In genomic region chr19:12940897-12941296, GRCh38 we compare ENCODE assay signal across 8 cellular contexts. TPM values are rescaled to one million over a fixed set of nuclear protein-coding genes. Genes with fewer than 3 reads are reported as not detected.
DNase-seq lines count a peak whose midpoint lies in the region; ATAC-seq, FAIRE-seq and TF ChIP-seq lines count a peak whose summit lies in the region.

No MANE protein-coding gene starts in this region.

- H4K8ac ChIP-seq in IMR-90 (ENCODE audit: low read depth in 2 of 2, low read length in 2 of 2) = no peak overlapping the region

- peaks cover 0 to 2% (median 1%) of the 10 kb centered on the region in 3 donors for H3K27me3 Mint-ChIP-seq in CD14-positive monocyte (ENCODE audit: low read depth in 3 of 3)
- H3K27me3 Mint-ChIP-seq in naive thymus-derived CD4-positive, alpha-beta T cell = peaks cover 0 to 3% (median 0%) of the 10 kb centered on the region in 5 donors

- H3K27me3 ChIP-seq in IMR-90 (ENCODE audit: control insufficient read depth, insufficient read depth, low read length) = no peaks in the 10 kb centered on the region
- no peaks in the 10 kb centered on the region for H3K27me3 ChIP-seq in K562 (ENCODE audit: control insufficient read depth in 2 of 2, insufficient read depth in 2 of 2, low read length in 2 of 2)
- H3K27me3 ChIP-seq in naive thymus-derived CD4-positive, alpha-beta T cell (ENCODE audit: control insufficient read depth in 2 of 2, insufficient read depth in 2 of 2, low read length in 2 of 2) = no peaks in the 10 kb centered on the region

- no peak overlapping the region for H3K4ac ChIP-seq in IMR-90 (ENCODE audit: low read depth, low read length)

- POLR2A ChIA-PET in IMR-90 (lab: Charles Lee; ENCODE audit: unreplicated experiment) = no interaction called here
- POLR2A ChIA-PET in K562 (lab: Yijun Ruan, JAX) = interaction anchor here (0.7 kb wide), 1 partner anchor 20 kb away, joined by 5 read pairs; no protein-coding TSS in a partner anchor
- POLR2A ChIA-PET in naive thymus-derived CD4-positive, alpha-beta T cell (lab: Charles Lee) = interaction anchor here (0.5 to 2.0 kb wide), 5 partner anchors 16 to 211 kb away, joined by 3 to 6 read pairs (median 5); partner anchors contain the start of genes GADD45GIP1, GCDH and SYCE2

- H3K27ac Mint-ChIP-seq in CD14-positive monocyte = peak overlapping the region in 5 of 7 donors; percentile 40 to 97 (median 65)
- H3K27ac Mint-ChIP-seq in naive thymus-derived CD4-positive, alpha-beta T cell = peak overlapping the region in 7 of 9 donors; percentile 21 to 96 (median 52)

- no peak overlapping the region for H2BK15ac ChIP-seq in IMR-90 (ENCODE audit: low read depth, low read length)

- DNase-seq in CD14-positive monocyte (ENCODE audit: low spot score) (no peak), IMR-90 (no peak), K562 (ENCODE audit: extremely low read depth in 1 of 4, low spot score in 3 of 4) (no peak), AG08396 (ENCODE audit: low spot score) (no peak), cortex of kidney (lab: John Stamatoyannopoulos, UW) (no peak), left colon (no peak)
- DNase-seq in naive thymus-derived CD4-positive, alpha-beta T cell = no peak

- CTCF ChIA-PET in IMR-90 (lab: Yijun Ruan, JAX) (no interaction called here), K562 (lab: Yijun Ruan, JAX; ENCODE audit: low intra/inter-chr PET ratio) (no interaction called here)
- CTCF ChIA-PET in naive thymus-derived CD4-positive, alpha-beta T cell (lab: Charles Lee) = interaction anchor here (0.5 kb wide), 1 partner anchor 230 kb away, joined by 3 read pairs; no protein-coding TSS in a partner anchor

- H3K4me1 ChIP-seq in IMR-90 (ENCODE audit: control insufficient read depth, insufficient read depth, low read length) (peaks cover 15% of the 10 kb centered on the region), K562 (replicated peaks in 1 of 2; ENCODE audit: control insufficient read depth in 2 of 2, insufficient read depth in 2 of 2, low read length in 2 of 2) (peaks cover 27 to 44% of the 10 kb centered on the region in 2 experiments)
- peaks cover 45 to 46% of the 10 kb centered on the region in 2 donors for H3K4me1 ChIP-seq in naive thymus-derived CD4-positive, alpha-beta T cell (ENCODE audit: control insufficient read depth in 2 of 2, insufficient read depth in 2 of 2, low read length in 2 of 2)

- intact Hi-C loops in CD14-positive monocyte (cut with micrococcal nuclease) (no loop called here), IMR-90 (cut with micrococcal nuclease) (no loop called here), K562 (cut with micrococcal nuclease) (no loop called here), left colon (cut with DNase I, micrococcal nuclease) (no loop called here)
- intact Hi-C loops in naive thymus-derived CD4-positive, alpha-beta T cell (cut with micrococcal nuclease) = no loop called here

- in situ Hi-C loops in IMR-90 (cut with MboI; ENCODE audit: low sequenced_read_pairs) (no loop called here), K562 (cut with MboI) (no loop called here)

- H3K9ac ChIP-seq in IMR-90 (ENCODE audit: low read depth, low read length) (peak overlapping the region; percentile 5; the same call in 1 of the 2 replicates), K562 (ENCODE audit: insufficient read depth in 1 of 2, low read depth in 2 of 2, low read length in 2 of 2) (peak overlapping the region in 1 of 2 experiments; percentile 83; a peak in 1 of 4 replicates)

- TF ChIP-seq RAD21 in IMR-90 (IDR thresholded peaks at IDR 0.05; ENCODE audit: low read length) (no peak), K562 (CRISPR knock-in tag; conservative IDR thresholded peaks at IDR 0.05 in 1 of 2, IDR thresholded peaks at IDR 0.05 in 1 of 2) (no peak)

- no peak overlapping the region for H2AK9ac ChIP-seq in IMR-90 (replicated peaks; ENCODE audit: low read depth, low read length, poor library complexity)

- H3K9me3 Mint-ChIP-seq in CD14-positive monocyte = no peaks in the 10 kb centered on the region
- H3K9me3 Mint-ChIP-seq in naive thymus-derived CD4-positive, alpha-beta T cell = peaks cover 0 to 8% (median 0%) of the 10 kb centered on the region in 11 donors

- H3K4me3 ChIP-seq in IMR-90 (ENCODE audit: insufficient read depth, low read depth, low read length) = no peak overlapping the region
- H3K4me3 ChIP-seq in K562 = no peak overlapping the region
- no peak overlapping the region for H3K4me3 ChIP-seq in naive thymus-derived CD4-positive, alpha-beta T cell (ENCODE audit: low read length)

- H3K14ac ChIP-seq in IMR-90 (replicated peaks; ENCODE audit: low read depth, low read length) = peak overlapping the region; percentile 9; the same call in 1 of the 2 replicates

- no peak for TF ChIP-seq EP300 in K562 (IDR thresholded peaks at IDR 0.05; ENCODE audit: low read length)

- no peaks in the 10 kb centered on the region for H3K9me3 ChIP-seq in IMR-90 (ENCODE audit: control insufficient read depth, insufficient read depth, low read length)
- no peaks in the 10 kb centered on the region for H3K9me3 ChIP-seq in K562 (replicated peaks; ENCODE audit: control insufficient read depth, insufficient read depth, low read depth, low read length)
- H3K9me3 ChIP-seq in naive thymus-derived CD4-positive, alpha-beta T cell (ENCODE audit: control insufficient read depth in 2 of 3, low read length in 3 of 3) = no peaks in the 10 kb centered on the region

- no peak overlapping the region for H2AFZ ChIP-seq in IMR-90 (replicated peaks; ENCODE audit: low read length, poor library complexity)
- H2AFZ ChIP-seq in K562 (ENCODE audit: low read depth, low read length) = no peak overlapping the region

- H3K36me3 ChIP-seq in IMR-90 (ENCODE audit: control insufficient read depth, insufficient read depth, low read length) = peaks cover 48% of the 10 kb centered on the region
- H3K36me3 ChIP-seq in K562 (ENCODE audit: control insufficient read depth, insufficient read depth, low read length) = peaks cover 61% of the 10 kb centered on the region
- peaks cover 19 to 63% (median 33%) of the 10 kb centered on the region in 3 experiments for H3K36me3 ChIP-seq in naive thymus-derived CD4-positive, alpha-beta T cell (ENCODE audit: control insufficient read depth in 2 of 3, insufficient read depth in 3 of 3, low read length in 3 of 3)

- no peak overlapping the region for H4K5ac ChIP-seq in IMR-90 (ENCODE audit: low read depth, low read length)

- peak overlapping the region; percentile 10 for H2BK5ac ChIP-seq in IMR-90 (ENCODE audit: low read depth, low read length, poor library complexity, severe bottlenecking)

- H2BK20ac ChIP-seq in IMR-90 (ENCODE audit: low read depth, low read length) = no peak overlapping the region

- TF ChIP-seq CTCF in CD14-positive monocyte (IDR thresholded peaks at IDR 0.05) (no peak), IMR-90 (conservative IDR thresholded peaks at IDR 0.05; ENCODE audit: low read depth, low read length) (no peak), K562 (IDR thresholded peaks at IDR 0.05 in 2 of 3, conservative IDR thresholded peaks at IDR 0.05 in 1 of 3; ENCODE audit: insufficient read depth in 2 of 3, low read depth in 1 of 3, low read length in 3 of 3) (no peak)

- BruUV-seq in IMR-90 (replicated peaks; lab: Mats Ljungman, UMichigan) (no TSS peak), K562 (replicated peaks; lab: Mats Ljungman, UMichigan) (no TSS peak)

- H3K27ac ChIP-seq in IMR-90 (ENCODE audit: insufficient read depth, low read length) = no peak overlapping the region
- peak overlapping the region; percentile 60; the same call in 1 of the 3 replicates for H3K27ac ChIP-seq in K562 (ENCODE audit: extremely low read depth, low read depth, low read length)
- peak overlapping the region; percentile 94 for H3K27ac ChIP-seq in naive thymus-derived CD4-positive, alpha-beta T cell (ENCODE audit: low read depth, low read length)

- no peak overlapping the region for H2AK5ac ChIP-seq in IMR-90 (ENCODE audit: low read depth, low read length)

- no peak overlapping the region for H4K91ac ChIP-seq in IMR-90 (ENCODE audit: insufficient read depth, low read depth, low read length)

- H4K20me1 ChIP-seq in IMR-90 (ENCODE audit: insufficient read depth, low read length) = peaks cover 68% of the 10 kb centered on the region
- H4K20me1 ChIP-seq in K562 (replicated peaks; ENCODE audit: control insufficient read depth, insufficient read depth, low read length) = peaks cover 31% of the 10 kb centered on the region

- peaks cover 61% of the 10 kb centered on the region for H3K4me1 Mint-ChIP-seq in CD14-positive monocyte
- H3K4me1 Mint-ChIP-seq in naive thymus-derived CD4-positive, alpha-beta T cell = peaks cover 40 to 80% (median 65%) of the 10 kb centered on the region in 7 donors

- H3K4me3 Mint-ChIP-seq in CD14-positive monocyte = peak overlapping the region in 1 of 2 donors; percentile 99
- H3K4me3 Mint-ChIP-seq in naive thymus-derived CD4-positive, alpha-beta T cell = peak overlapping the region in 9 of 10 donors; percentile 45 to 99 (median 78)

- WGBS in IMR-90 (ENCODE audit: extremely low coverage in 2 of 2, insufficient read length in 1 of 2), 2 experiments = no CpG with 5 or more reads among the region's 2 CpGs
- 82% methylated on average over 2 of the region's 2 CpGs for WGBS in K562 (ENCODE audit: insufficient coverage, low coverage, missing lambda C conversion rate)

- H3K56ac ChIP-seq in IMR-90 (ENCODE audit: extremely low read depth, insufficient read depth, low read length) = no peak overlapping the region

- H3K9me1 ChIP-seq in IMR-90 (ENCODE audit: insufficient read depth, low read length) (peaks cover 15% of the 10 kb centered on the region), K562 (ENCODE audit: control insufficient read depth, insufficient read depth, low read length) (peaks cover 8% of the 10 kb centered on the region)

- TF ChIP-seq POLR2A in IMR-90 (IDR thresholded peaks at IDR 0.05; ENCODE audit: low read depth, low read length) (no peak), K562 (conservative IDR thresholded peaks at IDR 0.05) (no peak)

- H3K4me2 ChIP-seq in IMR-90 (ENCODE audit: low read depth, low read length) = no peak overlapping the region
- H3K4me2 ChIP-seq in K562 (ENCODE audit: insufficient read depth, low read length) = peak overlapping the region; percentile 98

- 0 out of 2 replicates have a peak overlapping the region, but pooled peaks have one; percentile 89 for H3K23ac ChIP-seq in IMR-90 (ENCODE audit: low read depth, low read length)

- ATAC-seq in IMR-90 (ENCODE audit: low read depth) = no peak
- ATAC-seq in K562 = no peak
- no peak for ATAC-seq in naive thymus-derived CD4-positive, alpha-beta T cell
- ATAC-seq in HG03432 (IDR thresholded peaks at IDR 0.05; ENCODE audit: unreplicated experiment) = no peak
- ATAC-seq in left colon = no peak

- peaks cover 47 to 50% of the 10 kb centered on the region in 2 donors for H3K36me3 Mint-ChIP-seq in CD14-positive monocyte
- peaks cover 7 to 52% (median 33%) of the 10 kb centered on the region in 5 donors for H3K36me3 Mint-ChIP-seq in naive thymus-derived CD4-positive, alpha-beta T cell

- no peak overlapping the region for H3K18ac ChIP-seq in IMR-90 (ENCODE audit: low read depth, low read length)

- dilution Hi-C loops in IMR-90 (cut with HindIII; ENCODE audit: low sequenced_read_pairs, unreplicated experiment) = no loop called here

- peaks cover 54% of the 10 kb centered on the region for H3K79me2 ChIP-seq in K562 (ENCODE audit: control insufficient read depth, insufficient read depth, low read length)

- no peak overlapping the region for H2BK120ac ChIP-seq in IMR-90 (ENCODE audit: low read depth, low read length)

- no peak for FAIRE-seq in K562 (lab: Jason Lieb, UNC)

- peaks cover 5 to 55% of the 10 kb centered on the region in 2 experiments; a peak in 3 of 4 replicates for H3K79me1 ChIP-seq in IMR-90 (ENCODE audit: low read depth in 1 of 2, low read length in 2 of 2)

RNA-seq across cellular contexts. Expression of gene CALR, which starts 2.5 kb away (rescaled TPM):
- polyA plus RNA-seq in CD14-positive monocyte (100 to 1,000 TPM; 109 to 133 TPM), IMR-90 (2012; rRNA removed) (1,894 and 1,932 TPM in 2 replicates), K562 (2011; rRNA removed) (628 and 644 TPM in 2 replicates), K562 (2014; fragmentation: Illumina TruSeq; extraction: Trizol) (643 and 731 TPM in 2 replicates), K562 (2014; fragmentation: Nextera tagmentation; extraction: Ambion mirVana) (100 to 1,000 TPM; 126 to 147 TPM), K562 (2014; rRNA removed) (642 and 658 TPM in 2 replicates)
- total RNA-seq in IMR-90 (2012; rRNA removed) (3,245 and 3,358 TPM in 2 replicates), K562 (2014; rRNA removed) (673 and 912 TPM in 2 replicates), K562 (2014; rRNA removed; fragmentation: Illumina TruSeq; extraction: Trizol) (473 and 509 TPM in 2 replicates), K562 (2015; rRNA removed; fragmentation: Illumina TruSeq; extraction: Trizol) (794 and 811 TPM in 2 replicates), K562 (2021) (730 and 790 TPM in 2 replicates), left colon (100 to 1,000 TPM; 550 to 739 TPM)
- 1,040 and 4,080 TPM in 2 replicates for polyA plus RNA-seq in IMR-90 (2012; cell fraction: cytosol; rRNA removed)
- 541 and 964 TPM in 2 replicates for polyA plus RNA-seq in IMR-90 (2012; cell fraction: nucleus; rRNA removed; ENCODE audit: low replicate concordance)
- 1,154 and 1,519 TPM in 2 replicates for total RNA-seq in K562 (2011; cell fraction: chromatin; rRNA removed; ENCODE audit: low replicate concordance)
- 2,017 and 2,086 TPM in 2 replicates for total RNA-seq in K562 (2011; cell fraction: nucleolus; rRNA removed)
- total RNA-seq in K562 (2011; cell fraction: nucleoplasm; rRNA removed) = 1,334 and 1,801 TPM in 2 replicates
- polyA plus RNA-seq in K562 (2011; cell fraction: cytosol; rRNA removed) = 488 and 529 TPM in 2 replicates
- polyA plus RNA-seq in K562 (2011; cell fraction: nucleus; rRNA removed) = 369 and 585 TPM in 2 replicates
- 684 and 846 TPM in 2 replicates for polyA plus RNA-seq in K562 (2012)
- 673 and 889 TPM in 2 replicates for polyA minus RNA-seq in K562 (2011; rRNA and poly(A)+ RNA removed)
- polyA minus RNA-seq in K562 (2011; cell fraction: cytosol; rRNA and poly(A)+ RNA removed) = 377 and 404 TPM in 2 replicates
- 138 and 244 TPM in 2 replicates for polyA minus RNA-seq in K562 (2011; cell fraction: nucleus; rRNA and poly(A)+ RNA removed)
- total RNA-seq in naive thymus-derived CD4-positive, alpha-beta T cell = 1,000 to 10,000 TPM in 1 of 5 experiments, 100 to 1,000 TPM in 4; 449 to 1,130 (median 502) TPM
- 100 to 1,000 TPM; 142 to 155 TPM for polyA plus RNA-seq in naive thymus-derived CD4-positive, alpha-beta T cell

RNA-seq across cellular contexts. Expression of gene RAD23A, which starts 4.8 kb away (rescaled TPM):
- polyA plus RNA-seq in CD14-positive monocyte = 10 to 100 TPM; 45.5 to 55.3 TPM
- 54.3 and 56.4 TPM in 2 replicates for total RNA-seq in IMR-90 (2012; rRNA removed)
- 67.8 and 79.7 TPM in 2 replicates for polyA plus RNA-seq in IMR-90 (2012; rRNA removed)
- 95.6 and 109 TPM in 2 replicates for polyA plus RNA-seq in IMR-90 (2012; cell fraction: cytosol; rRNA removed)
- 105 and 168 TPM in 2 replicates for polyA plus RNA-seq in IMR-90 (2012; cell fraction: nucleus; rRNA removed; ENCODE audit: low replicate concordance)
- total RNA-seq in K562 (2011; cell fraction: chromatin; rRNA removed; ENCODE audit: low replicate concordance) = 62.5 and 156 TPM in 2 replicates
- 117 and 120 TPM in 2 replicates for total RNA-seq in K562 (2011; cell fraction: nucleolus; rRNA removed)
- total RNA-seq in K562 (2011; cell fraction: nucleoplasm; rRNA removed) = 89.2 and 96.1 TPM in 2 replicates
- 181 and 279 TPM in 2 replicates for total RNA-seq in K562 (2014; rRNA removed)
- 47.8 and 56.5 TPM in 2 replicates for total RNA-seq in K562 (2014; rRNA removed; fragmentation: Illumina TruSeq; extraction: Trizol)
- 102 and 103 TPM in 2 replicates for total RNA-seq in K562 (2015; rRNA removed; fragmentation: Illumina TruSeq; extraction: Trizol)
- total RNA-seq in K562 (2021) = 143 and 155 TPM in 2 replicates
- 44.1 and 61.2 TPM in 2 replicates for polyA plus RNA-seq in K562 (2011; rRNA removed)
- 93.6 and 155 TPM in 2 replicates for polyA plus RNA-seq in K562 (2011; cell fraction: cytosol; rRNA removed)
- polyA plus RNA-seq in K562 (2011; cell fraction: nucleus; rRNA removed) = 108 and 152 TPM in 2 replicates
- polyA plus RNA-seq in K562 (2012) = 184 and 224 TPM in 2 replicates
- 179 and 212 TPM in 2 replicates for polyA plus RNA-seq in K562 (2014; fragmentation: Illumina TruSeq; extraction: Trizol)
- polyA plus RNA-seq in K562 (2014; fragmentation: Nextera tagmentation; extraction: Ambion mirVana) = 10 to 100 TPM in 1 of 2 experiments, 1 to 10 TPM in 1; 9.5 to 40.4 TPM
- polyA plus RNA-seq in K562 (2014; rRNA removed) = 101 and 127 TPM in 2 replicates
- polyA minus RNA-seq in K562 (2011; rRNA and poly(A)+ RNA removed) = 33.9 and 34.4 TPM in 2 replicates
- 98.0 and 181 TPM in 2 replicates for polyA minus RNA-seq in K562 (2011; cell fraction: cytosol; rRNA and poly(A)+ RNA removed)
- polyA minus RNA-seq in K562 (2011; cell fraction: nucleus; rRNA and poly(A)+ RNA removed) = 31.2 and 37.4 TPM in 2 replicates
- total RNA-seq in naive thymus-derived CD4-positive, alpha-beta T cell = 100 to 1,000 TPM in 2 of 5 experiments, 10 to 100 TPM in 3; 75.0 to 111 (median 96.4) TPM
- polyA plus RNA-seq in naive thymus-derived CD4-positive, alpha-beta T cell = 10 to 100 TPM; 85.5 to 87.2 TPM
- total RNA-seq in left colon = 10 to 100 TPM; 70.9 to 80.3 TPM

RNA-seq across cellular contexts. Expression of gene FARSA, which starts 7.4 kb away (rescaled TPM):
- polyA plus RNA-seq in CD14-positive monocyte (10 to 100 TPM; 47.9 to 49.2 TPM), IMR-90 (2012; rRNA removed) (75.9 and 80.9 TPM in 2 replicates), K562 (2011; rRNA removed) (25.2 and 39.6 TPM in 2 replicates), K562 (2014; fragmentation: Illumina TruSeq; extraction: Trizol) (173 and 186 TPM in 2 replicates), K562 (2014; fragmentation: Nextera tagmentation; extraction: Ambion mirVana) (10 to 100 TPM; 32.6 to 40.0 TPM), K562 (2014; rRNA removed) (117 and 142 TPM in 2 replicates)
- total RNA-seq in IMR-90 (2012; rRNA removed) (49.3 and 53.0 TPM in 2 replicates), K562 (2014; rRNA removed) (186 and 188 TPM in 2 replicates), K562 (2014; rRNA removed; fragmentation: Illumina TruSeq; extraction: Trizol) (23.7 and 36.8 TPM in 2 replicates), K562 (2015; rRNA removed; fragmentation: Illumina TruSeq; extraction: Trizol) (89.6 and 102 TPM in 2 replicates), K562 (2021) (237 TPM in 2 replicates), left colon (10 to 100 TPM; 42.4 to 61.2 TPM)
- 103 and 124 TPM in 2 replicates for polyA plus RNA-seq in IMR-90 (2012; cell fraction: cytosol; rRNA removed)
- polyA plus RNA-seq in IMR-90 (2012; cell fraction: nucleus; rRNA removed; ENCODE audit: low replicate concordance) = 44.6 and 103 TPM in 2 replicates
- 40.0 and 119 TPM in 2 replicates for total RNA-seq in K562 (2011; cell fraction: chromatin; rRNA removed; ENCODE audit: low replicate concordance)
- 123 and 134 TPM in 2 replicates for total RNA-seq in K562 (2011; cell fraction: nucleolus; rRNA removed)
- total RNA-seq in K562 (2011; cell fraction: nucleoplasm; rRNA removed) = 41.9 and 67.4 TPM in 2 replicates
- 37.9 and 94.3 TPM in 2 replicates for polyA plus RNA-seq in K562 (2011; cell fraction: cytosol; rRNA removed)
- polyA plus RNA-seq in K562 (2011; cell fraction: nucleus; rRNA removed) = 112 and 187 TPM in 2 replicates
- 137 and 208 TPM in 2 replicates for polyA plus RNA-seq in K562 (2012)
- 10.9 and 13.1 TPM in 2 replicates for polyA minus RNA-seq in K562 (2011; rRNA and poly(A)+ RNA removed)
- polyA minus RNA-seq in K562 (2011; cell fraction: cytosol; rRNA and poly(A)+ RNA removed) = 49.3 and 54.1 TPM in 2 replicates
- 39.9 and 40.1 TPM in 2 replicates for polyA minus RNA-seq in K562 (2011; cell fraction: nucleus; rRNA and poly(A)+ RNA removed)
- 100 to 1,000 TPM in 1 of 5 experiments, 10 to 100 TPM in 4; 25.9 to 109 (median 52.6) TPM for total RNA-seq in naive thymus-derived CD4-positive, alpha-beta T cell
- 10 to 100 TPM; 58.0 to 88.3 TPM for polyA plus RNA-seq in naive thymus-derived CD4-positive, alpha-beta T cell

RNA-seq across cellular contexts. Expression of gene GADD45GIP1, which starts 16.1 kb away (rescaled TPM):
- polyA plus RNA-seq in CD14-positive monocyte = 10 to 100 TPM; 31.6 to 42.4 TPM
- 13.3 and 22.5 TPM in 2 replicates for total RNA-seq in IMR-90 (2012; rRNA removed)
- 42.4 and 64.7 TPM in 2 replicates for polyA plus RNA-seq in IMR-90 (2012; rRNA removed)
- 94.5 and 111 TPM in 2 replicates for polyA plus RNA-seq in IMR-90 (2012; cell fraction: cytosol; rRNA removed)
- polyA plus RNA-seq in IMR-90 (2012; cell fraction: nucleus; rRNA removed; ENCODE audit: low replicate concordance) = 24.3 and 34.4 TPM in 2 replicates
- 2.1 and 5.5 TPM in 2 replicates for total RNA-seq in K562 (2011; cell fraction: chromatin; rRNA removed; ENCODE audit: low replicate concordance)
- total RNA-seq in K562 (2011; cell fraction: nucleolus; rRNA removed) = 10.1 and 11.0 TPM in 2 replicates
- 7.2 TPM in 2 replicates for total RNA-seq in K562 (2011; cell fraction: nucleoplasm; rRNA removed)
- 143 and 161 TPM in 2 replicates for total RNA-seq in K562 (2014; rRNA removed)
- total RNA-seq in K562 (2014; rRNA removed; fragmentation: Illumina TruSeq; extraction: Trizol) = 9.1 and 12.9 TPM in 2 replicates
- total RNA-seq in K562 (2015; rRNA removed; fragmentation: Illumina TruSeq; extraction: Trizol) = 39.5 and 40.1 TPM in 2 replicates
- 47.3 and 48.8 TPM in 2 replicates for total RNA-seq in K562 (2021)
- polyA plus RNA-seq in K562 (2011; rRNA removed) = 29.2 and 30.4 TPM in 2 replicates
- 29.3 and 72.0 TPM in 2 replicates for polyA plus RNA-seq in K562 (2011; cell fraction: cytosol; rRNA removed)
- 15.3 and 17.2 TPM in 2 replicates for polyA plus RNA-seq in K562 (2011; cell fraction: nucleus; rRNA removed)
- polyA plus RNA-seq in K562 (2012) = 35.2 and 43.7 TPM in 2 replicates
- 11.5 and 20.3 TPM in 2 replicates for polyA plus RNA-seq in K562 (2014; fragmentation: Illumina TruSeq; extraction: Trizol)
- polyA plus RNA-seq in K562 (2014; fragmentation: Nextera tagmentation; extraction: Ambion mirVana) = 1 to 10 TPM; 5.1 to 6.8 TPM
- polyA plus RNA-seq in K562 (2014; rRNA removed) = 114 and 122 TPM in 2 replicates
- polyA minus RNA-seq in K562 (2011; rRNA and poly(A)+ RNA removed) = 4.2 and 6.1 TPM in 2 replicates
- 9.9 and 13.6 TPM in 2 replicates for polyA minus RNA-seq in K562 (2011; cell fraction: cytosol; rRNA and poly(A)+ RNA removed)
- polyA minus RNA-seq in K562 (2011; cell fraction: nucleus; rRNA and poly(A)+ RNA removed) = 4.6 and 5.3 TPM in 2 replicates
- 10 to 100 TPM in 4 of 5 experiments, 1 to 10 TPM in 1; 8.5 to 17.0 (median 13.8) TPM for total RNA-seq in naive thymus-derived CD4-positive, alpha-beta T cell
- 10 to 100 TPM; 58.1 to 60.3 TPM for polyA plus RNA-seq in naive thymus-derived CD4-positive, alpha-beta T cell
- 10 to 100 TPM; 13.1 to 17.5 TPM for total RNA-seq in left colon

RNA-seq across cellular contexts. Expression of gene SYCE2, which starts 21.8 kb away (rescaled TPM):
- polyA plus RNA-seq in CD14-positive monocyte = not detected
- under 0.01 and 0.36 TPM in 2 replicates for total RNA-seq in IMR-90 (2012; rRNA removed)
- 0.19 and 0.50 TPM in 2 replicates for polyA plus RNA-seq in IMR-90 (2012; rRNA removed)
- polyA plus RNA-seq in IMR-90 (2012; cell fraction: cytosol; rRNA removed) = 0.04 and 0.12 TPM in 2 replicates
- polyA plus RNA-seq in IMR-90 (2012; cell fraction: nucleus; rRNA removed; ENCODE audit: low replicate concordance) = 0.10 and 0.14 TPM in 2 replicates
- total RNA-seq in K562 (2011; cell fraction: chromatin; rRNA removed; ENCODE audit: low replicate concordance) = 1.0 TPM in 1 of 2 replicates, not detected in the other
- total RNA-seq in K562 (2011; cell fraction: nucleolus; rRNA removed) = not detected in 2 replicates
- total RNA-seq in K562 (2011; cell fraction: nucleoplasm; rRNA removed) = not detected in 2 replicates
- 0.98 and 1.5 TPM in 2 replicates for total RNA-seq in K562 (2014; rRNA removed)
- total RNA-seq in K562 (2014; rRNA removed; fragmentation: Illumina TruSeq; extraction: Trizol) = 0.57 and 1.2 TPM in 2 replicates
- total RNA-seq in K562 (2015; rRNA removed; fragmentation: Illumina TruSeq; extraction: Trizol) = 0.62 and 0.79 TPM in 2 replicates
- total RNA-seq in K562 (2021) = 0.67 and 0.69 TPM in 2 replicates
- polyA plus RNA-seq in K562 (2011; rRNA removed) = 1.2 and 1.7 TPM in 2 replicates
- 0.96 and 1.1 TPM in 2 replicates for polyA plus RNA-seq in K562 (2011; cell fraction: cytosol; rRNA removed)
- 0.46 and 0.77 TPM in 2 replicates for polyA plus RNA-seq in K562 (2011; cell fraction: nucleus; rRNA removed)
- polyA plus RNA-seq in K562 (2012) = 1.4 and 4.3 TPM in 2 replicates
- polyA plus RNA-seq in K562 (2014; fragmentation: Illumina TruSeq; extraction: Trizol) = 2.1 TPM in 2 replicates
- under 1 TPM; 0.92 to 0.99 TPM for polyA plus RNA-seq in K562 (2014; fragmentation: Nextera tagmentation; extraction: Ambion mirVana)
- polyA plus RNA-seq in K562 (2014; rRNA removed) = 0.85 and 2.1 TPM in 2 replicates
- 0.36 TPM in 1 of 2 replicates, not detected in the other for polyA minus RNA-seq in K562 (2011; rRNA and poly(A)+ RNA removed)
- 1.5 TPM in 1 of 2 replicates, not detected in the other for polyA minus RNA-seq in K562 (2011; cell fraction: cytosol; rRNA and poly(A)+ RNA removed)
- not detected in 2 replicates for polyA minus RNA-seq in K562 (2011; cell fraction: nucleus; rRNA and poly(A)+ RNA removed)
- 1 to 10 TPM in 3 of 5 experiments, under 1 TPM in 1, not detected in 1; 0.78 to 3.3 (median 2.3) TPM for total RNA-seq in naive thymus-derived CD4-positive, alpha-beta T cell
- 1 to 10 TPM in 1 of 2 donors, not detected in 1; 1.4 TPM for polyA plus RNA-seq in naive thymus-derived CD4-positive, alpha-beta T cell
- total RNA-seq in left colon = not detected
